In the genomic region with DNA sequence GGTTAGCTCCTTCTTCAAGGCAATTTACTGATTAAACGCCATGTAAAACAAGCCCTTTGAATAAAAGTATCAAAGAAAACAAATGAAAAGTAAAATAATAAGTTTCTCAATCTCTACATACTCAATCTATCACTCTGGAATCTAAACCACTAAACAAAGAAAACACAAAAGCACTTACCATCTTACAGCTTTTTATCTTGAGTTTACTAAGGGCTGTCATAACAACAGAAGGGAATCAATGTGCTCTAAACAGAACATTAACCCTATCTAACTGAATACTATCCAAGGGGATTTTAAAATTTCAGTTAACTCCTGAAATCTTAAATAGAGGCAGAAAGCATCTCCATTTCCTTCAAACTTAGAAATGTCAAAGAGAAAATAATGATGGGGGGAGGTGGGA, we compare ENCODE assay signal across 12 cellular contexts. TPM values are rescaled to one million over a fixed set of nuclear protein-coding genes. Genes with fewer than 3 reads are reported as not detected.
DNase-seq lines count a peak whose midpoint lies in the region; ATAC-seq and TF ChIP-seq lines count a peak whose summit lies in the region.
"Had no signal": no experiment of that assay in that cellular context is flagged by ENCODE, and none has a peak within 500 bp of the region (broad histone marks: within the 10 kb centered on the region; RNA-seq: fewer than 3 reads in every experiment).

No MANE protein-coding gene starts in this region.

- H3K27me3 ChIP-seq in MG63 (no peaks in the 10 kb centered on the region), upper lobe of left lung (no peaks in the 10 kb centered on the region)

- H3K9me3 ChIP-seq in MG63 (no peaks in the 10 kb centered on the region), upper lobe of left lung (no peaks in the 10 kb centered on the region)

- TF ChIP-seq CTCF in neural crest cell (conservative IDR thresholded peaks at IDR 0.05) (no peak), upper lobe of left lung (IDR thresholded peaks at IDR 0.05) (no peak)

- H3K36me3 Mint-ChIP-seq in activated CD4-positive, alpha-beta T cell treated with anti-CD3 and anti-CD28 coated beads, Interleukin-2, amount 10 ng/mL, durations not matched to agents 7 days and 5 days (ENCODE audit: low read depth): peaks cover 26% of the 10 kb centered on the region
- H3K36me3 Mint-ChIP-seq in central memory CD8-positive, alpha-beta T cell (ENCODE audit: insufficient read depth): peaks cover 6% of the 10 kb centered on the region
- H3K36me3 Mint-ChIP-seq in neural crest cell (ENCODE audit: low read depth): no peaks in the 10 kb centered on the region

- ATAC-seq in central memory CD8-positive, alpha-beta T cell (replicated peaks; ENCODE audit: extremely low read depth, poor library complexity, severe bottlenecking): no peak
- no peak for ATAC-seq in upper lobe of left lung (ENCODE audit: low FRiP score in 2 of 2)
- ATAC-seq: naive thymus-derived CD4-positive, alpha-beta T cell had no signal

- peak overlapping the region; percentile 77 for H3K4me3 ChIP-seq in MG63
- H3K4me3 ChIP-seq in upper lobe of left lung: no peak overlapping the region

- peaks cover 51% of the 10 kb centered on the region for H3K4me1 Mint-ChIP-seq in activated CD4-positive, alpha-beta T cell treated with anti-CD3 and anti-CD28 coated beads, Interleukin-2, amount 10 ng/mL, durations not matched to agents 7 days and 5 days
- peaks cover 43% of the 10 kb centered on the region for H3K4me1 Mint-ChIP-seq in central memory CD8-positive, alpha-beta T cell
- H3K4me1 Mint-ChIP-seq in neural crest cell: peaks cover 50% of the 10 kb centered on the region

- H3K4me1 ChIP-seq in upper lobe of left lung: peaks cover 9 to 22% (median 14%) of the 10 kb centered on the region in 4 donors

- H3K9me3 Mint-ChIP-seq in activated CD4-positive, alpha-beta T cell treated with anti-CD3 and anti-CD28 coated beads, Interleukin-2, amount 10 ng/mL, durations not matched to agents 7 days and 5 days: no peaks in the 10 kb centered on the region
- no peaks in the 10 kb centered on the region for H3K9me3 Mint-ChIP-seq in central memory CD8-positive, alpha-beta T cell
- no peaks in the 10 kb centered on the region for H3K9me3 Mint-ChIP-seq in neural crest cell

- H3K27ac ChIP-seq in upper lobe of left lung: no peak overlapping the region

- no peak overlapping the region for H3K27ac Mint-ChIP-seq in activated CD4-positive, alpha-beta T cell treated with anti-CD3 and anti-CD28 coated beads, Interleukin-2, amount 10 ng/mL, durations not matched to agents 7 days and 5 days
- peak overlapping the region; percentile 14 for H3K27ac Mint-ChIP-seq in central memory CD8-positive, alpha-beta T cell (ENCODE audit: low read depth)
- peak overlapping the region; percentile 40 for H3K27ac Mint-ChIP-seq in neural crest cell (ENCODE audit: unreplicated experiment)

- TF ChIP-seq POLR2A in upper lobe of left lung (IDR thresholded peaks at IDR 0.05): no peak

- WGBS in upper lobe of left lung, 2 donors: 66 to 80% methylated on average over 1 of the region's 1 CpG

- POLR2A ChIA-PET in activated CD4-positive, alpha-beta T cell treated with anti-CD3 and anti-CD28 coated beads, Interleukin-2, amount 10 ng/mL, durations not matched to agents 7 days and 5 days (lab: Charles Lee): no interaction called here

- H3K27me3 Mint-ChIP-seq in activated CD4-positive, alpha-beta T cell treated with anti-CD3 and anti-CD28 coated beads, Interleukin-2, amount 10 ng/mL, durations not matched to agents 7 days and 5 days: no peaks in the 10 kb centered on the region
- H3K27me3 Mint-ChIP-seq in central memory CD8-positive, alpha-beta T cell: no peaks in the 10 kb centered on the region
- H3K27me3 Mint-ChIP-seq in neural crest cell (ENCODE audit: low read depth): no peaks in the 10 kb centered on the region
- H3K27me3 Mint-ChIP-seq: naive thymus-derived CD4-positive, alpha-beta T cell had no signal

- DNase-seq in activated CD4-positive, alpha-beta T cell treated with anti-CD3 and anti-CD28 coated beads, Interleukin-2, amount 10 ng/mL, durations not matched to agents 7 days and 5 days: no peak
- no peak for DNase-seq in activated CD4-positive, alpha-beta T cell treated with anti-CD3 and anti-CD28 coated beads, Interleukin-2, amount 50 U/mL, for 4 hours
- DNase-seq in MG63: no peak
- DNase-seq in central memory CD8-positive, alpha-beta T cell (ENCODE audit: low spot score in 2 of 2): no peak
- no peak for DNase-seq in neural crest cell (ENCODE audit: low read depth, low spot score)
- no peak for DNase-seq in activated effector memory CD4-positive, alpha-beta T cell treated with Interleukin-2 at 50 U/mL for 16 hours
- DNase-seq in upper lobe of left lung: no peak
- DNase-seq in NCI-H69 (lab: John Stamatoyannopoulos, UW): no peak
- DNase-seq: activated gamma-delta T cell treated with Interleukin-2 at 50 U/mL for 16 hours; naive thymus-derived CD4-positive, alpha-beta T cell; NCI-H1105; stimulated activated CD4-positive, alpha-beta T cell treated with anti-CD3 and anti-CD28 coated beads, Interleukin-1b, Interleukin-23, amount 100 ng/mL, for 48 hours had no signal

- TF ChIP-seq EP300 in upper lobe of left lung (IDR thresholded peaks at IDR 0.05): no peak

- CTCF ChIA-PET in activated CD4-positive, alpha-beta T cell treated with anti-CD3 and anti-CD28 coated beads, Interleukin-2, amount 10 ng/mL, durations not matched to agents 7 days and 5 days (lab: Charles Lee): no interaction called here

- peak overlapping the region; percentile 28 for H3K4me3 Mint-ChIP-seq in activated CD4-positive, alpha-beta T cell treated with anti-CD3 and anti-CD28 coated beads, Interleukin-2, amount 10 ng/mL, durations not matched to agents 7 days and 5 days
- peak overlapping the region; percentile 26 for H3K4me3 Mint-ChIP-seq in central memory CD8-positive, alpha-beta T cell
- H3K4me3 Mint-ChIP-seq in neural crest cell: no peak overlapping the region

- H3K36me3 ChIP-seq in MG63 (peaks cover 6% of the 10 kb centered on the region), upper lobe of left lung (no peaks in the 10 kb centered on the region)

RNA-seq across cellular contexts. Expression of a gene that starts 3.4 kb away (rescaled TPM):
- total RNA-seq in activated CD4-positive, alpha-beta T cell treated with anti-CD3 and anti-CD28 coated beads, Interleukin-2, amount 10 ng/mL, durations not matched to agents 7 days and 5 days: 100 to 1,000 TPM; 111 to 146 TPM
- total RNA-seq in MG63 (2014; rRNA removed; shearing (Covaris generic); ENCODE audit: low replicate concordance): 118 and 230 TPM in 2 replicates
- total RNA-seq in neural crest cell (119 and 128 TPM in 2 replicates), upper lobe of left lung (10 to 100 TPM; 10.5 to 37.0 (median 23.9) TPM)

RNA-seq across cellular contexts. Expression of a gene that starts 4.0 kb away (rescaled TPM):
- total RNA-seq in activated CD4-positive, alpha-beta T cell treated with anti-CD3 and anti-CD28 coated beads, Interleukin-2, amount 10 ng/mL, durations not matched to agents 7 days and 5 days: 10 to 100 TPM; 80.8 to 95.2 TPM
- total RNA-seq in MG63 (2014; rRNA removed; shearing (Covaris generic); ENCODE audit: low replicate concordance): 27.6 and 30.4 TPM in 2 replicates
- total RNA-seq in neural crest cell (77.2 and 78.8 TPM in 2 replicates), upper lobe of left lung (10 to 100 TPM in 1 of 6 donors, 1 to 10 TPM in 3, under 1 TPM in 1, not detected in 1; 0.69 to 57.5 (median 2.9) TPM)

RNA-seq across cellular contexts. Expression of a gene that starts 44.9 kb away (rescaled TPM):
- 10 to 100 TPM; 22.6 to 27.9 TPM for total RNA-seq in activated CD4-positive, alpha-beta T cell treated with anti-CD3 and anti-CD28 coated beads, Interleukin-2, amount 10 ng/mL, durations not matched to agents 7 days and 5 days
- 9.1 and 10.6 TPM in 2 replicates for total RNA-seq in MG63 (2014; rRNA removed; shearing (Covaris generic); ENCODE audit: low replicate concordance)
- total RNA-seq in neural crest cell (38.6 and 39.0 TPM in 2 replicates), upper lobe of left lung (10 to 100 TPM; 13.0 to 30.4 (median 21.5) TPM)

RNA-seq across cellular contexts. Expression of a gene that starts 58.2 kb away (rescaled TPM):
- 10 to 100 TPM; 16.3 to 18.3 TPM for total RNA-seq in activated CD4-positive, alpha-beta T cell treated with anti-CD3 and anti-CD28 coated beads, Interleukin-2, amount 10 ng/mL, durations not matched to agents 7 days and 5 days
- 21.2 and 25.6 TPM in 2 replicates for total RNA-seq in MG63 (2014; rRNA removed; shearing (Covaris generic); ENCODE audit: low replicate concordance)
- total RNA-seq in neural crest cell (21.2 and 22.9 TPM in 2 replicates), upper lobe of left lung (10 to 100 TPM in 4 of 6 donors, 1 to 10 TPM in 2; 3.4 to 16.5 (median 13.4) TPM)
